ENCODE assay signal across 8 cellular contexts in the genomic region with DNA sequence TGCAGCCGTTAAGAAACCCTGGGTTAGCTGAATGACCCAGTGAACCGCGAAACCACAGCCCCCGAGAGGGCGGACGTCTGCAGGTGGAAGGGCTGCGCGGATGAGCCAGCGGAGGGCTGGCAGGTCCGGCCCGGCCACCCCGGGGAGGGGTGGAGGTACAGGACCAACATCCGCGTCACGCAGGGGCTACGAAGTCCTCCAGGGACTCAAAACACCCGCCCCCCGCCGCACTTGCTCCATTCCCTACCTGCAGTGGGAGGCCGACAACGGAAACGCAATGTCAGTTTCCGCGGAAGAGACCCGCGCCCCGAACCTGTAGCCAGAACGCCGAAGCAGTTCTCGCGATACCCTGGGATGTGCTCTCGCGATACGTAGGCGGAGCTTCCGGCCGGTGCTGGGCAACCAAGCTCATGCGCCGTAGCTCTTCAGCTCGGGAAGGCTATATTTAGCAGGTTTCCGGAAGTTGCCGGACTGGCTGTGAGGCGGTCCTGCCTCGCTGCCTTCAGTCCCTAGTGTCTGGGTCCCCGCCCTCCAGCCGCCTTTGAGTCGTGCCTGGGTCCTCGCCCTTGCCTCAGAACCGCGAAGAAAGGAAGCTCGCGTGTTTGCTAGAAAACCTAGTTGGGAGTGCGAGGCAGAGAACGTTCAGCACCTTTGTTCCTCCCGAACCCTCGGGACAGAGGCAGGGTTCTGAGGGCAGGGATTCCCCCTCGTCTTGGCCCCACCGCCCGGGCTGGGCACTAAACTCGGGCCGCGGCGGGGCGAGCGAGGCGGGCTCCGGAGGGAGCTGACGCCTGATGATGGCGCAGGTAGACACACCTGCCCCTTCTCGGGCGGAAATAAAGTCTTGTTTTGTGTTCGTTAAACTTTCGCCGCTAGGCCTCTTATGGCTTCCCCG. TPM values are rescaled to one million over a fixed set of nuclear protein-coding genes. Genes with fewer than 3 reads are reported as not detected.
DNase-seq lines count a peak whose midpoint lies in the region; ATAC-seq, FAIRE-seq and TF ChIP-seq lines count a peak whose summit lies in the region.

A gene with protein sequence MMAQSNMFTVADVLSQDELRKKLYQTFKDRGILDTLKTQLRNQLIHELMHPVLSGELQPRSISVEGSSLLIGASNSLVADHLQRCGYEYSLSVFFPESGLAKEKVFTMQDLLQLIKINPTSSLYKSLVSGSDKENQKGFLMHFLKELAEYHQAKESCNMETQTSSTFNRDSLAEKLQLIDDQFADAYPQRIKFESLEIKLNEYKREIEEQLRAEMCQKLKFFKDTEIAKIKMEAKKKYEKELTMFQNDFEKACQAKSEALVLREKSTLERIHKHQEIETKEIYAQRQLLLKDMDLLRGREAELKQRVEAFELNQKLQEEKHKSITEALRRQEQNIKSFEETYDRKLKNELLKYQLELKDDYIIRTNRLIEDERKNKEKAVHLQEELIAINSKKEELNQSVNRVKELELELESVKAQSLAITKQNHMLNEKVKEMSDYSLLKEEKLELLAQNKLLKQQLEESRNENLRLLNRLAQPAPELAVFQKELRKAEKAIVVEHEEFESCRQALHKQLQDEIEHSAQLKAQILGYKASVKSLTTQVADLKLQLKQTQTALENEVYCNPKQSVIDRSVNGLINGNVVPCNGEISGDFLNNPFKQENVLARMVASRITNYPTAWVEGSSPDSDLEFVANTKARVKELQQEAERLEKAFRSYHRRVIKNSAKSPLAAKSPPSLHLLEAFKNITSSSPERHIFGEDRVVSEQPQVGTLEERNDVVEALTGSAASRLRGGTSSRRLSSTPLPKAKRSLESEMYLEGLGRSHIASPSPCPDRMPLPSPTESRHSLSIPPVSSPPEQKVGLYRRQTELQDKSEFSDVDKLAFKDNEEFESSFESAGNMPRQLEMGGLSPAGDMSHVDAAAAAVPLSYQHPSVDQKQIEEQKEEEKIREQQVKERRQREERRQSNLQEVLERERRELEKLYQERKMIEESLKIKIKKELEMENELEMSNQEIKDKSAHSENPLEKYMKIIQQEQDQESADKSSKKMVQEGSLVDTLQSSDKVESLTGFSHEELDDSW (plus strand): TSS at position 471 of the 895 bp plus-strand sequence. CDS start 324 bp downstream, at position 795.
A gene (minus strand): TSS at position 343 of the 895 bp plus-strand sequence. CDS start 14,657 bp downstream, outside the sequence.

- H3K27me3 Mint-ChIP-seq in activated T-cell treated with anti-CD3 and anti-CD28 coated beads, Interleukin-2, amount 50 U/mL, for 72 hours (ENCODE audit: low read depth): no peaks in the 10 kb centered on the region

- DNase-seq in DMS79 treated with DMSO at 0.1 percent for 48 hours (lab: John Stamatoyannopoulos, UW) (peak; percentile 54), RCC 7860 (ENCODE audit: low spot score) (peak; percentile 87), esophagus muscularis mucosa (ENCODE audit: extremely low spot score) (peak; percentile 95)
- DNase-seq in activated T-cell treated with anti-CD3 and anti-CD28 coated beads, Interleukin-2, amount 50 U/mL, for 72 hours: peak; percentile 88 to 93
- DNase-seq in stimulated activated CD8-positive, alpha-beta memory T cell treated with anti-CD3 and anti-CD28 coated beads, Interleukin-7, amount 100 ng/mL, for 4 hours (ENCODE audit: low read depth in 2 of 2): peak; percentile 81 to 85

- H3K4me3 ChIP-seq in esophagus muscularis mucosa (peak within 1 kb of the TSS; percentile 73 to 84 (median 78)), muscle layer of duodenum (ENCODE audit: low read depth in 1 of 2, low read length in 2 of 2) (peak within 1 kb of the TSS; percentile 75 to 86)

- no peak for TF ChIP-seq EP300 in esophagus muscularis mucosa (IDR thresholded peaks at IDR 0.05)

- H3K27me3 ChIP-seq in esophagus muscularis mucosa (no peaks in the 10 kb centered on the region), muscle layer of duodenum (ENCODE audit: low read depth, low read length) (no peaks in the 10 kb centered on the region)

- 1% methylated on average over 29 of the region's 75 CpGs for WGBS in esophagus muscularis mucosa

- peak within 1 kb of the TSS; percentile 96 to 98 for H3K4me3 Mint-ChIP-seq in activated T-cell treated with anti-CD3 and anti-CD28 coated beads, Interleukin-2, amount 50 U/mL, for 72 hours

- H3K27ac ChIP-seq in KOPT-K1 (ENCODE audit: low read depth, low read length, poor library complexity, severe bottlenecking): peak within 1 kb of the TSS; percentile 93
- peak within 1 kb of the TSS; percentile 88 to 94 (median 90) for H3K27ac ChIP-seq in esophagus muscularis mucosa (replicated peaks in 1 of 4)
- peak within 1 kb of the TSS; percentile 86 for H3K27ac ChIP-seq in muscle layer of duodenum (ENCODE audit: low read length)

- intact Hi-C loops in esophagus muscularis mucosa (cut with DNase I): no loop called here

- peak; percentile 86 for FAIRE-seq in RCC 7860 (lab: Jason Lieb, UNC)

- no peaks in the 10 kb centered on the region for H3K9me3 Mint-ChIP-seq in activated T-cell treated with anti-CD3 and anti-CD28 coated beads, Interleukin-2, amount 50 U/mL, for 72 hours

- H3K36me3 ChIP-seq in KOPT-K1 (ENCODE audit: insufficient read depth, low read length) (peaks cover 14% of the 10 kb centered on the region), esophagus muscularis mucosa (peaks cover 0 to 5% (median under 1%) of the 10 kb centered on the region in 4 donors), muscle layer of duodenum (ENCODE audit: control insufficient read depth in 1 of 2, insufficient read depth in 2 of 2, low read length in 2 of 2) (no peaks in the 10 kb centered on the region)

- H3K36me3 Mint-ChIP-seq in activated T-cell treated with anti-CD3 and anti-CD28 coated beads, Interleukin-2, amount 50 U/mL, for 72 hours (ENCODE audit: insufficient read depth in 2 of 2): peaks cover 9 to 28% of the 10 kb centered on the region in 2 donors

- H3K9me3 ChIP-seq in KOPT-K1 (ENCODE audit: insufficient read depth, low read length, poor library complexity, severe bottlenecking) (no peaks in the 10 kb centered on the region), esophagus muscularis mucosa (no peaks in the 10 kb centered on the region), muscle layer of duodenum (ENCODE audit: control insufficient read depth in 1 of 2, low read length in 2 of 2) (no peaks in the 10 kb centered on the region)

- TF ChIP-seq CTCF in esophagus muscularis mucosa (IDR thresholded peaks at IDR 0.05): no peak

- peaks cover 54% of the 10 kb centered on the region for H3K4me1 Mint-ChIP-seq in activated T-cell treated with anti-CD3 and anti-CD28 coated beads, Interleukin-2, amount 50 U/mL, for 72 hours (ENCODE audit: low read depth)

- ATAC-seq in GM21786 (IDR thresholded peaks at IDR 0.05; ENCODE audit: unreplicated experiment): peak; percentile 94
- ATAC-seq in activated T-cell treated with anti-CD3 and anti-CD28 coated beads, Interleukin-2, amount 50 U/mL, for 72 hours (replicated peaks in 1 of 2): peak; percentile 96 to 99

- H3K27ac Mint-ChIP-seq in activated T-cell treated with anti-CD3 and anti-CD28 coated beads, Interleukin-2, amount 50 U/mL, for 72 hours: peak within 1 kb of the TSS; percentile 97

- H3K4me1 ChIP-seq in esophagus muscularis mucosa (peaks cover 3 to 42% (median 39%) of the 10 kb centered on the region in 4 donors), muscle layer of duodenum (ENCODE audit: control insufficient read depth in 1 of 2, insufficient read depth in 2 of 2, low read length in 2 of 2) (peaks cover 0 to 4% of the 10 kb centered on the region in 2 donors)

- peak; percentile 72 for TF ChIP-seq POLR2A in esophagus muscularis mucosa (IDR thresholded peaks at IDR 0.05; ENCODE audit: low read depth)

RNA-seq across cellular contexts. Expression of the first gene that starts in this region (rescaled TPM):
- total RNA-seq in activated T-cell treated with anti-CD3 and anti-CD28 coated beads, Interleukin-2, amount 50 U/mL, for 72 hours: 10 to 100 TPM; 63.7 to 66.7 TPM
- 10 to 100 TPM; 12.6 to 17.2 (median 14.8) TPM for total RNA-seq in esophagus muscularis mucosa

RNA-seq across cellular contexts. Expression of the second gene that starts in this region (rescaled TPM):
- 10 to 100 TPM; 21.8 to 26.2 TPM for total RNA-seq in activated T-cell treated with anti-CD3 and anti-CD28 coated beads, Interleukin-2, amount 50 U/mL, for 72 hours
- 10 to 100 TPM; 13.1 to 20.4 (median 15.2) TPM for total RNA-seq in esophagus muscularis mucosa

Comparison
In these comparisons a context has a peak if more than half of its experiments do, and no peak if none do; other contexts are left out.
1. Peak in every context shown above with its lines: DNase-seq, ATAC-seq, H3K4me3 ChIP-seq and H3K27ac ChIP-seq.